In genomic region chrX:9875801-9876200, GRCh38 we compare ENCODE assay signal across 18 cellular contexts.
"Had no signal": no experiment of that assay in that cellular context is flagged by ENCODE, and none has a peak within 500 bp of the region (broad histone marks: within the 10 kb centered on the region; RNA-seq: fewer than 3 reads in every experiment).

No MANE protein-coding gene starts in this region.

- H3K4me1 ChIP-seq: heart left ventricle, tibial artery had no signal

- H3K36me3 ChIP-seq: brain microvascular endothelial cell, heart left ventricle, suprapubic skin, tibial artery had no signal

- ATAC-seq: activated CD4-positive, CD25-positive, alpha-beta regulatory T cell treated with anti-CD3 and anti-CD28 coated beads, Interleukin-2, amount 50 U/mL, for 24 hours; activated T-cell treated with anti-CD3 and anti-CD28 coated beads, Interleukin-2, amount 50 U/mL, for 4 hours; esophagus mucosa; heart left ventricle; right cardiac atrium had no signal

- H3K27me3 ChIP-seq: brain microvascular endothelial cell, suprapubic skin, tibial artery had no signal

- H3K4me3 ChIP-seq: coronary artery, dorsolateral prefrontal cortex, heart left ventricle, suprapubic skin, tibial artery had no signal

- H3K9me3 ChIP-seq: heart left ventricle, suprapubic skin, tibial artery had no signal

- H3K27ac Mint-ChIP-seq: activated CD4-positive, alpha-beta memory T cell treated with anti-CD3 and anti-CD28 coated beads for 36 hours; activated naive CD8-positive, alpha-beta T cell; activated T-helper 2 cell treated with anti-CD3 and anti-CD28 coated beads, Interferon-gamma antibody, Interleukin-2, Interleukin-4, amounts not matched to agents 10 μg/mL and 5 μg/mL and 100 μg/mL, durations not matched to agents 14 hours and 24 hours and 36 hours had no signal

- H3K9me3 Mint-ChIP-seq: activated CD4-positive, alpha-beta memory T cell treated with anti-CD3 and anti-CD28 coated beads for 36 hours; activated T-cell treated with anti-CD3 and anti-CD28 coated beads, Interleukin-2, amount 50 U/mL, for 4 hours; activated T-helper 2 cell treated with anti-CD3 and anti-CD28 coated beads, Interferon-gamma antibody, Interleukin-2, Interleukin-4, amounts not matched to agents 10 μg/mL and 5 μg/mL and 100 μg/mL, durations not matched to agents 14 hours and 24 hours and 36 hours; naive thymus-derived CD8-positive, alpha-beta T cell had no signal

- H3K4me3 Mint-ChIP-seq: activated CD4-positive, alpha-beta memory T cell treated with anti-CD3 and anti-CD28 coated beads for 36 hours; activated T-cell treated with anti-CD3 and anti-CD28 coated beads, Interleukin-2, amount 50 U/mL, for 4 hours had no signal

- DNase-seq: activated CD4-positive, alpha-beta memory T cell treated with anti-CD3 and anti-CD28 coated beads for 36 hours; activated CD4-positive, alpha-beta T cell treated with anti-CD3 and anti-CD28 coated beads for 48 hours; activated CD8-positive, alpha-beta memory T cell treated with anti-CD3 and anti-CD28 coated beads, Interleukin-2, amount 50 U/mL, for 48 hours; activated T-cell treated with anti-CD3 and anti-CD28 coated beads, Interleukin-2, amount 50 U/mL, for 4 hours; anterior cingulate cortex; brain microvascular endothelial cell; dorsolateral prefrontal cortex; foreskin fibroblast; heart left ventricle; right cardiac atrium; tibial artery had no signal

- H3K36me3 Mint-ChIP-seq: activated CD4-positive, alpha-beta memory T cell treated with anti-CD3 and anti-CD28 coated beads for 36 hours; activated naive CD8-positive, alpha-beta T cell; naive thymus-derived CD8-positive, alpha-beta T cell had no signal
